ENCODE assay signal across 3 cellular contexts in genomic region chr17:21416471-21416981, GRCh38. TPM values are rescaled to one million over a fixed set of nuclear protein-coding genes. Genes with fewer than 3 reads are reported as not detected.
"Had no signal": no experiment of that assay in that cellular context is flagged by ENCODE, and none has a peak within 500 bp of the region (broad histone marks: within the 10 kb centered on the region; RNA-seq: fewer than 3 reads in every experiment).

No MANE protein-coding gene starts in this region.

RNA-seq across cellular contexts. Expression of gene KCNJ12, which starts 40.4 kb away (rescaled TPM):
- total RNA-seq: lung microvascular endothelial cell had no signal
- polyA plus RNA-seq: immature natural killer cell; naive thymus-derived CD4-positive, alpha-beta T cell had no signal
